Comparison of ENCODE assay signal across 27 cellular contexts in genomic region chr16:64206877-64207276, GRCh38.
DNase-seq lines count a peak whose midpoint lies in the region; ATAC-seq, FAIRE-seq and TF ChIP-seq lines count a peak whose summit lies in the region.
"Had no signal": no experiment of that assay in that cellular context is flagged by ENCODE, and none has a peak within 500 bp of the region (broad histone marks: within the 10 kb centered on the region; RNA-seq: fewer than 3 reads in every experiment).

No MANE protein-coding gene starts in this region.

- H3F3A ChIP-seq in neural progenitor cell (ENCODE audit: low read depth), result no peaks in the 10 kb centered on the region

- DNase-seq in D721Med (ENCODE audit: insufficient read length, low spot score) (peak; percentile 10), NCI-H69 (lab: John Stamatoyannopoulos, UW) (peak; percentile 25), neural progenitor cell (ENCODE audit: low spot score) (peak; percentile 21), NCI-H446 (lab: John Stamatoyannopoulos, UW) (no peak), kidney (no peak)
- DNase-seq in activated CD8-positive, alpha-beta T cell treated with anti-CD3 and anti-CD28 coated beads for 36 hours, result no peak
- no peak for DNase-seq in stimulated activated CD4-positive, alpha-beta T cell treated with anti-CD3 and anti-CD28 coated beads, Interleukin-4, amount 100 ng/mL, for 4 hours
- DNase-seq: ACHN; activated gamma-delta T cell treated with Interleukin-2 at 50 U/mL for 16 hours; activated T-cell treated with anti-CD3 and anti-CD28 coated beads, Interleukin-2, amount 50 U/mL, for 24 hours; COR-L47; esophagus squamous epithelium; GOT3; left cardiac atrium; NCI-H1436; NCI-H526; occipital lobe; stimulated activated CD4-positive, alpha-beta T cell treated with anti-CD3 and anti-CD28 coated beads, Interleukin-2, amount 100 ng/mL, for 48 hours; T1000; upper lobe of right lung had no signal

- TF ChIP-seq CTCF in D721Med (IDR thresholded peaks at IDR 0.05; ENCODE audit: insufficient read depth, missing control alignments), result no peak
- no peak for TF ChIP-seq CTCF in brain (conservative IDR thresholded peaks at IDR 0.05)
- TF ChIP-seq CTCF in neural progenitor cell (IDR thresholded peaks at IDR 0.05), result no peak
- TF ChIP-seq CTCF in activated CD8-positive, alpha-beta T cell treated with anti-CD3 and anti-CD28 coated beads for 36 hours (IDR thresholded peaks at IDR 0.05), result no peak
- no peak for TF ChIP-seq CTCF in kidney (IDR thresholded peaks at IDR 0.05; ENCODE audit: borderline replicate concordance, extremely low read depth, insufficient read depth)

- no peak overlapping the region for H3K4me3 Mint-ChIP-seq in brain
- no peak overlapping the region for H3K4me3 Mint-ChIP-seq in neural progenitor cell
- no peak overlapping the region for H3K4me3 Mint-ChIP-seq in activated CD8-positive, alpha-beta T cell treated with anti-CD3 and anti-CD28 coated beads for 36 hours
- H3K4me3 Mint-ChIP-seq: activated T-cell treated with anti-CD3 and anti-CD28 coated beads, Interleukin-2, amount 50 U/mL, for 24 hours; memory B cell; stimulated activated memory B cell treated with anti-CD40 and anti-IgM and Interleukin-4, amounts not matched to agents 10 μg/mL and 1 μg/mL and 100 μg/mL, for 72 hours had no signal

- H3K27ac Mint-ChIP-seq in brain, result peak overlapping the region in 3 of 5 experiments; percentile 4 to 42 (median 6)
- H3K27ac Mint-ChIP-seq in neural progenitor cell, result no peak overlapping the region
- no peak overlapping the region for H3K27ac Mint-ChIP-seq in activated CD8-positive, alpha-beta T cell treated with anti-CD3 and anti-CD28 coated beads for 36 hours
- H3K27ac Mint-ChIP-seq: activated T-cell treated with anti-CD3 and anti-CD28 coated beads, Interleukin-2, amount 50 U/mL, for 24 hours; memory B cell; stimulated activated memory B cell treated with anti-CD40 and anti-IgM and Interleukin-4, amounts not matched to agents 10 μg/mL and 1 μg/mL and 100 μg/mL, for 72 hours had no signal

- no peak overlapping the region for H2AFZ ChIP-seq in neural progenitor cell (replicated peaks)

- intact Hi-C loops in activated CD8-positive, alpha-beta T cell treated with anti-CD3 and anti-CD28 coated beads for 36 hours (cut with micrococcal nuclease), result no loop called here
- intact Hi-C loops in kidney (cut with DNase I), result no loop called here

- no peaks in the 10 kb centered on the region for H3K36me3 Mint-ChIP-seq in brain
- H3K36me3 Mint-ChIP-seq in neural progenitor cell, result no peaks in the 10 kb centered on the region
- H3K36me3 Mint-ChIP-seq in activated CD8-positive, alpha-beta T cell treated with anti-CD3 and anti-CD28 coated beads for 36 hours (ENCODE audit: low read depth), result no peaks in the 10 kb centered on the region
- H3K36me3 Mint-ChIP-seq: memory B cell; stimulated activated memory B cell treated with anti-CD40 and anti-IgM and Interleukin-4, amounts not matched to agents 10 μg/mL and 1 μg/mL and 100 μg/mL, for 72 hours had no signal

- H3K27ac ChIP-seq in neural progenitor cell, result no peak overlapping the region
- H3K27ac ChIP-seq in kidney (ENCODE audit: low read depth in 2 of 2, low read length in 2 of 2), result no peak overlapping the region
- H3K27ac ChIP-seq: BLaER1, coronary artery, esophagus squamous epithelium, heart left ventricle, upper lobe of right lung had no signal

- no peak for FAIRE-seq in D721Med (lab: Jason Lieb, UNC)
- no peak for FAIRE-seq in kidney (lab: Jason Lieb, UNC)
- FAIRE-seq: GM12878 had no signal

- no peak for ATAC-seq in activated CD8-positive, alpha-beta T cell treated with anti-CD3 and anti-CD28 coated beads for 36 hours
- ATAC-seq: GM12878; stimulated activated memory B cell treated with anti-CD40 and anti-IgM and Interleukin-4, amounts not matched to agents 10 μg/mL and 1 μg/mL and 100 μg/mL, for 72 hours; upper lobe of right lung had no signal

- H3K27me3 Mint-ChIP-seq in brain (peaks cover 4% of the 10 kb centered on the region), neural progenitor cell (ENCODE audit: insufficient read depth, low read depth) (no peaks in the 10 kb centered on the region)
- H3K27me3 Mint-ChIP-seq in activated CD8-positive, alpha-beta T cell treated with anti-CD3 and anti-CD28 coated beads for 36 hours, result no peaks in the 10 kb centered on the region
- H3K27me3 Mint-ChIP-seq: activated T-cell treated with anti-CD3 and anti-CD28 coated beads, Interleukin-2, amount 50 U/mL, for 24 hours; memory B cell; stimulated activated memory B cell treated with anti-CD40 and anti-IgM and Interleukin-4, amounts not matched to agents 10 μg/mL and 1 μg/mL and 100 μg/mL, for 72 hours had no signal

- H3K9me3 Mint-ChIP-seq in brain, result no peaks in the 10 kb centered on the region
- no peaks in the 10 kb centered on the region for H3K9me3 Mint-ChIP-seq in neural progenitor cell
- H3K9me3 Mint-ChIP-seq in activated CD8-positive, alpha-beta T cell treated with anti-CD3 and anti-CD28 coated beads for 36 hours, result peaks cover 23% of the 10 kb centered on the region

- no peaks in the 10 kb centered on the region for H3K79me2 ChIP-seq in neural progenitor cell (ENCODE audit: low read depth)

- H3K9me3 ChIP-seq in neural progenitor cell (ENCODE audit: low read depth) (no peaks in the 10 kb centered on the region), kidney (ENCODE audit: control insufficient read depth in 1 of 2, low read length in 2 of 2) (no peaks in the 10 kb centered on the region)
- H3K9me3 ChIP-seq: BLaER1, esophagus squamous epithelium, heart left ventricle, upper lobe of right lung had no signal

- CTCF ChIA-PET in activated CD8-positive, alpha-beta T cell treated with anti-CD3 and anti-CD28 coated beads for 36 hours (lab: Charles Lee), result no interaction called here

- no peaks in the 10 kb centered on the region for H3K36me3 ChIP-seq in neural progenitor cell
- no peaks in the 10 kb centered on the region for H3K36me3 ChIP-seq in kidney (ENCODE audit: control insufficient read depth in 1 of 2, insufficient read depth in 2 of 2, low read length in 2 of 2)
- H3K36me3 ChIP-seq: BLaER1, esophagus squamous epithelium, heart left ventricle, upper lobe of right lung had no signal

- no peak overlapping the region for H3K4me2 ChIP-seq in neural progenitor cell
- H3K4me2 ChIP-seq: BLaER1 had no signal

- POLR2A ChIA-PET in activated CD8-positive, alpha-beta T cell treated with anti-CD3 and anti-CD28 coated beads for 36 hours (lab: Charles Lee), result interaction anchor here (0.7 kb wide), 1 partner anchor 701 kb away, joined by 3 read pairs; no protein-coding TSS in a partner anchor

- H4K20me1 ChIP-seq in neural progenitor cell (ENCODE audit: low read depth), result no peaks in the 10 kb centered on the region
- H4K20me1 ChIP-seq: BLaER1 had no signal

- H3K9ac ChIP-seq in neural progenitor cell (no peak overlapping the region), kidney (ENCODE audit: low read length in 2 of 2) (no peak overlapping the region)
- H3K9ac ChIP-seq: BLaER1 had no signal

- H3K4me1 ChIP-seq in neural progenitor cell (peaks cover 8% of the 10 kb centered on the region), kidney (ENCODE audit: control insufficient read depth in 1 of 2, insufficient read depth in 1 of 2, low read depth in 1 of 2, low read length in 2 of 2) (no peaks in the 10 kb centered on the region)
- H3K4me1 ChIP-seq: BLaER1, esophagus squamous epithelium, upper lobe of right lung had no signal

- no peaks in the 10 kb centered on the region for H3K27me3 ChIP-seq in neural progenitor cell
- H3K27me3 ChIP-seq: BLaER1, esophagus squamous epithelium, heart left ventricle, upper lobe of right lung had no signal

- H3K4me1 Mint-ChIP-seq in brain (peaks cover 31% of the 10 kb centered on the region), neural progenitor cell (peaks cover 13% of the 10 kb centered on the region)
- no peaks in the 10 kb centered on the region for H3K4me1 Mint-ChIP-seq in activated CD8-positive, alpha-beta T cell treated with anti-CD3 and anti-CD28 coated beads for 36 hours (ENCODE audit: low read depth)
- H3K4me1 Mint-ChIP-seq: memory B cell; stimulated activated memory B cell treated with anti-CD40 and anti-IgM and Interleukin-4, amounts not matched to agents 10 μg/mL and 1 μg/mL and 100 μg/mL, for 72 hours had no signal

- H3K4me3 ChIP-seq in neural progenitor cell, result no peak overlapping the region
- H3K4me3 ChIP-seq in kidney (ENCODE audit: low read length in 2 of 2), result no peak overlapping the region
- H3K4me3 ChIP-seq: BLaER1, coronary artery, esophagus squamous epithelium, GM12878, heart left ventricle, upper lobe of right lung had no signal

Comparison
In these comparisons a context has a peak if more than half of its experiments do, and no peak if none do; other contexts are left out.
1. DNase-seq: peak in D721Med (single experiment), NCI-H69 (single experiment) and neural progenitor cell (single experiment); none in NCI-H446 (0 of 2), activated CD8-positive, alpha-beta T cell treated with anti-CD3 and anti-CD28 coated beads for 36 hours (single experiment), stimulated activated CD4-positive, alpha-beta T cell treated with anti-CD3 and anti-CD28 coated beads, Interleukin-4, amount 100 ng/mL, for 4 hours (0 of 2) and kidney (single experiment).
2. H3K27ac Mint-ChIP-seq: peak in brain (3 of 5); none in neural progenitor cell (single experiment) and activated CD8-positive, alpha-beta T cell treated with anti-CD3 and anti-CD28 coated beads for 36 hours (single experiment).